ENCODE assay signal across 1 cellular context in the genomic region with DNA sequence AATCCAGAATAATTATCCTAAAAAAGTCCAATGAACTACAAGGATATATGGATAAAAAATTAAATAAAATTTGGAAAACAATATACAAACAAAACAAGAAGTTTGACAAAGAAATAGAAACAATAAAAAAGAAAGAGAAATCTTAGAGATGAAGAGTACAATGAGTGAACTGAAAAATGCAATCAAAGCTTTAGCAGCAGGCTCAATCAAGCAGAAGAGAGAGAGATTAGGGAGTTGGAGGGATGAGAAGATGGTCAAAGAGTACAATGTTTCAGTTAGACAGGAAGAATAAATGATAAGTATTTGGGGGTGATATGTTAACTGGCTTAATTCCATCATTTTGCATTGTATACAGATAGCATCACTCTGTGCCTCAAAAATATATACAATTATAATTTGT.
TF ChIP-seq lines count a peak whose summit lies in the region.

No MANE protein-coding gene starts in this region.

TF ChIP-seq in GM23338, 12 proteins besides CTCF, POLR2A, EP300 and RAD21 (continued from another document):
- TF ChIP-seq, protein P1, sequence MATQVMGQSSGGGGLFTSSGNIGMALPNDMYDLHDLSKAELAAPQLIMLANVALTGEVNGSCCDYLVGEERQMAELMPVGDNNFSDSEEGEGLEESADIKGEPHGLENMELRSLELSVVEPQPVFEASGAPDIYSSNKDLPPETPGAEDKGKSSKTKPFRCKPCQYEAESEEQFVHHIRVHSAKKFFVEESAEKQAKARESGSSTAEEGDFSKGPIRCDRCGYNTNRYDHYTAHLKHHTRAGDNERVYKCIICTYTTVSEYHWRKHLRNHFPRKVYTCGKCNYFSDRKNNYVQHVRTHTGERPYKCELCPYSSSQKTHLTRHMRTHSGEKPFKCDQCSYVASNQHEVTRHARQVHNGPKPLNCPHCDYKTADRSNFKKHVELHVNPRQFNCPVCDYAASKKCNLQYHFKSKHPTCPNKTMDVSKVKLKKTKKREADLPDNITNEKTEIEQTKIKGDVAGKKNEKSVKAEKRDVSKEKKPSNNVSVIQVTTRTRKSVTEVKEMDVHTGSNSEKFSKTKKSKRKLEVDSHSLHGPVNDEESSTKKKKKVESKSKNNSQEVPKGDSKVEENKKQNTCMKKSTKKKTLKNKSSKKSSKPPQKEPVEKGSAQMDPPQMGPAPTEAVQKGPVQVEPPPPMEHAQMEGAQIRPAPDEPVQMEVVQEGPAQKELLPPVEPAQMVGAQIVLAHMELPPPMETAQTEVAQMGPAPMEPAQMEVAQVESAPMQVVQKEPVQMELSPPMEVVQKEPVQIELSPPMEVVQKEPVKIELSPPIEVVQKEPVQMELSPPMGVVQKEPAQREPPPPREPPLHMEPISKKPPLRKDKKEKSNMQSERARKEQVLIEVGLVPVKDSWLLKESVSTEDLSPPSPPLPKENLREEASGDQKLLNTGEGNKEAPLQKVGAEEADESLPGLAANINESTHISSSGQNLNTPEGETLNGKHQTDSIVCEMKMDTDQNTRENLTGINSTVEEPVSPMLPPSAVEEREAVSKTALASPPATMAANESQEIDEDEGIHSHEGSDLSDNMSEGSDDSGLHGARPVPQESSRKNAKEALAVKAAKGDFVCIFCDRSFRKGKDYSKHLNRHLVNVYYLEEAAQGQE (IDR thresholded peaks at IDR 0.05; ENCODE audit: unreplicated experiment), result no peak
- no peak for TF ChIP-seq STAT1 (IDR thresholded peaks at IDR 0.05; ENCODE audit: unreplicated experiment)
- TF ChIP-seq EZH2 (IDR thresholded peaks at IDR 0.05; ENCODE audit: low read depth, unreplicated experiment), result no peak
